21 cellular contexts compared by ENCODE assay signal in genomic region chr9:113763429-113763828, GRCh38.
DNase-seq lines count a peak whose midpoint lies in the region; ATAC-seq, FAIRE-seq and TF ChIP-seq lines count a peak whose summit lies in the region.
"Had no signal": no experiment of that assay in that cellular context is flagged by ENCODE, and none has a peak within 500 bp of the region (broad histone marks: within the 10 kb centered on the region; RNA-seq: fewer than 3 reads in every experiment).

No MANE protein-coding gene starts in this region.

- no peak for TF ChIP-seq POLR2A in HepG2 (IDR thresholded peaks at IDR 0.05; ENCODE audit: insufficient read depth in 1 of 2, low read depth in 2 of 2, low read length in 2 of 2)
- no peak for TF ChIP-seq POLR2A in right lobe of liver (IDR thresholded peaks at IDR 0.05)
- TF ChIP-seq POLR2A in K562 (conservative IDR thresholded peaks at IDR 0.05) = no peak

- intact Hi-C loops in HepG2 (cut with micrococcal nuclease; ENCODE audit: unreplicated experiment) = no loop called here
- intact Hi-C loops in right lobe of liver (cut with DNase I) = no loop called here
- intact Hi-C loops in K562 (cut with micrococcal nuclease) = no loop called here

- no peak for ATAC-seq in HepG2
- ATAC-seq in right lobe of liver = no peak
- ATAC-seq in K562 = no peak
- ATAC-seq: CD8-positive, alpha-beta T cell; GM12878 had no signal

- BruUV-seq in HepG2 (replicated peaks; lab: Mats Ljungman, UMichigan) (no TSS peak), K562 (replicated peaks; lab: Mats Ljungman, UMichigan) (no TSS peak)

- no peaks in the 10 kb centered on the region for H3K4me1 ChIP-seq in HepG2 (ENCODE audit: insufficient read depth, low read length)
- no peaks in the 10 kb centered on the region for H3K4me1 ChIP-seq in right lobe of liver
- no peaks in the 10 kb centered on the region for H3K4me1 ChIP-seq in K562 (replicated peaks in 1 of 2; ENCODE audit: control insufficient read depth in 2 of 2, insufficient read depth in 2 of 2, low read length in 2 of 2)
- H3K4me1 ChIP-seq: BLaER1 treated with 17β-estradiol and CSF1 and Interleukin-3, amounts not matched to agents 10 nM and 100 nM; Caco-2 had no signal

- H3K27ac ChIP-seq in HepG2 (ENCODE audit: extremely low read length, insufficient read depth, low read length) (no peak overlapping the region), right lobe of liver (no peak overlapping the region), K562 (ENCODE audit: extremely low read depth, low read depth, low read length) (no peak overlapping the region)
- H3K27ac ChIP-seq: 22Rv1; BLaER1 treated with 17β-estradiol and CSF1 and Interleukin-3, amounts not matched to agents 10 nM and 100 nM; C4-2B had no signal

- H3K79me2 ChIP-seq in HepG2 (ENCODE audit: insufficient read depth, low read length) (no peaks in the 10 kb centered on the region), K562 (ENCODE audit: control insufficient read depth, insufficient read depth, low read length) (no peaks in the 10 kb centered on the region)

- H2AFZ ChIP-seq in HepG2 (ENCODE audit: low read length) = no peak overlapping the region
- no peak overlapping the region for H2AFZ ChIP-seq in K562 (ENCODE audit: low read depth, low read length)

- no peaks in the 10 kb centered on the region for H3K9me1 ChIP-seq in K562 (ENCODE audit: control insufficient read depth, insufficient read depth, low read length)

- H4K20me1 ChIP-seq in HepG2 (ENCODE audit: insufficient read depth, low read length) = no peaks in the 10 kb centered on the region
- no peaks in the 10 kb centered on the region for H4K20me1 ChIP-seq in K562 (replicated peaks; ENCODE audit: control insufficient read depth, insufficient read depth, low read length)
- H4K20me1 ChIP-seq: BLaER1 treated with 17β-estradiol and CSF1 and Interleukin-3, amounts not matched to agents 10 nM and 100 nM had no signal

- H3K36me3 ChIP-seq in HepG2 (replicated peaks in 1 of 2; ENCODE audit: control insufficient read depth in 1 of 2, insufficient read depth in 2 of 2, low read length in 2 of 2) = no peaks in the 10 kb centered on the region
- H3K36me3 ChIP-seq in right lobe of liver = no peaks in the 10 kb centered on the region
- H3K36me3 ChIP-seq in K562 (ENCODE audit: control insufficient read depth, insufficient read depth, low read length) = no peaks in the 10 kb centered on the region
- H3K36me3 ChIP-seq: BLaER1 treated with 17β-estradiol and CSF1 and Interleukin-3, amounts not matched to agents 10 nM and 100 nM had no signal

- DNase-seq in HepG2 (ENCODE audit: low spot score) = no peak
- DNase-seq in right lobe of liver = no peak
- DNase-seq in K562 (ENCODE audit: extremely low read depth in 1 of 4, low spot score in 3 of 4) = no peak
- no peak for DNase-seq in NOMO-1 treated with dmso at 0.1 percent for 144 hours (lab: John Stamatoyannopoulos, UW; ENCODE audit: unreplicated experiment)
- no peak for DNase-seq in HK-2 (ENCODE audit: unreplicated experiment)
- DNase-seq in HUDEP-2 (lab: John Stamatoyannopoulos, UW; ENCODE audit: unreplicated experiment in 76 of 76) = no peak
- DNase-seq: AML-193; Caco-2; Calu3; CD4-positive, alpha-beta T cell; CD8-positive, alpha-beta T cell; DMS79 treated with DMSO at 0.1 percent for 48 hours; GDM1 had no signal

- no peak overlapping the region for H3K4me2 ChIP-seq in HepG2 (ENCODE audit: low read depth, low read length)
- H3K4me2 ChIP-seq in K562 (ENCODE audit: insufficient read depth, low read length) = no peak overlapping the region
- H3K4me2 ChIP-seq: BLaER1 treated with 17β-estradiol and CSF1 and Interleukin-3, amounts not matched to agents 10 nM and 100 nM had no signal

- POLR2A ChIA-PET in HepG2 (lab: Yijun Ruan, JAX) = no interaction called here
- POLR2A ChIA-PET in K562 (lab: Yijun Ruan, JAX) = no interaction called here

- H3K9ac ChIP-seq in HepG2 (ENCODE audit: insufficient read depth, low read depth, low read length) (no peak overlapping the region), K562 (ENCODE audit: insufficient read depth in 1 of 2, low read depth in 2 of 2, low read length in 2 of 2) (no peak overlapping the region)
- H3K9ac ChIP-seq: BLaER1 treated with 17β-estradiol and CSF1 and Interleukin-3, amounts not matched to agents 10 nM and 100 nM had no signal

- TF ChIP-seq CTCF in HepG2 (CRISPR knock-in tag; IDR thresholded peaks at IDR 0.05) (no peak), right lobe of liver (IDR thresholded peaks at IDR 0.05) (no peak), K562 (IDR thresholded peaks at IDR 0.05 in 2 of 3, conservative IDR thresholded peaks at IDR 0.05 in 1 of 3; ENCODE audit: insufficient read depth in 2 of 3, low read depth in 1 of 3, low read length in 3 of 3) (no peak)

- FAIRE-seq in HepG2 (lab: Jason Lieb, UNC) (no peak), G401.6 (lab: Jason Lieb, UNC) (peak; percentile 55), K562 (lab: Jason Lieb, UNC) (no peak)
- FAIRE-seq: D721Med, GM12878, GM12892, GM18507 had no signal

- CTCF ChIA-PET in HepG2 (lab: Yijun Ruan, JAX; ENCODE audit: low intra/inter-chr PET ratio, low total read pairs) = no interaction called here
- CTCF ChIA-PET in K562 (lab: Yijun Ruan, JAX; ENCODE audit: low intra/inter-chr PET ratio) = no interaction called here

- TF ChIP-seq RAD21 in HepG2 (CRISPR knock-in tag; IDR thresholded peaks at IDR 0.05) (no peak), K562 (CRISPR knock-in tag; conservative IDR thresholded peaks at IDR 0.05 in 1 of 2, IDR thresholded peaks at IDR 0.05 in 1 of 2) (no peak)

- H3K4me3 ChIP-seq in HepG2 (replicated peaks in 1 of 3; ENCODE audit: insufficient read depth in 1 of 3, low read depth in 2 of 3, low read length in 3 of 3) (no peak overlapping the region), right lobe of liver (no peak overlapping the region), K562 (no peak overlapping the region)
- H3K4me3 ChIP-seq: BLaER1 treated with 17β-estradiol and CSF1 and Interleukin-3, amounts not matched to agents 10 nM and 100 nM; GM12878 had no signal

- TF ChIP-seq EP300 in HepG2 (IDR thresholded peaks at IDR 0.05; ENCODE audit: low read depth in 2 of 2, low read length in 2 of 2) = no peak
- TF ChIP-seq EP300 in HepG2 (CRISPR knock-in tag; IDR thresholded peaks at IDR 0.05; ENCODE audit: borderline replicate concordance) = no peak
- TF ChIP-seq EP300 in K562 (IDR thresholded peaks at IDR 0.05; ENCODE audit: low read length) = no peak

- H3K27me3 ChIP-seq in HepG2 (ENCODE audit: control insufficient read depth in 1 of 2, insufficient read depth in 2 of 2, low read length in 2 of 2) (no peaks in the 10 kb centered on the region), right lobe of liver (no peaks in the 10 kb centered on the region), K562 (ENCODE audit: control insufficient read depth in 2 of 2, insufficient read depth in 2 of 2, low read length in 2 of 2) (no peaks in the 10 kb centered on the region)
- H3K27me3 ChIP-seq: BLaER1 treated with 17β-estradiol and CSF1 and Interleukin-3, amounts not matched to agents 10 nM and 100 nM had no signal

- in situ Hi-C loops in HepG2 (cut with HindIII; ENCODE audit: extremely low pct_ligation_motif_present, low pct_unique_long_range_greater_than_20kb) (no loop called here), K562 (cut with MboI) (no loop called here)

- H3K9me3 ChIP-seq in HepG2 (ENCODE audit: low read length) = peaks cover 8% of the 10 kb centered on the region; the same call in 1 of the 2 replicates
- no peaks in the 10 kb centered on the region for H3K9me3 ChIP-seq in right lobe of liver
- H3K9me3 ChIP-seq in K562 (replicated peaks; ENCODE audit: control insufficient read depth, insufficient read depth, low read depth, low read length) = no peaks in the 10 kb centered on the region

TF ChIP-seq in HepG2, 621 proteins besides CTCF, POLR2A, EP300 and RAD21 (continues in another document):
- TF ChIP-seq MAZ (IDR thresholded peaks at IDR 0.05; ENCODE audit: borderline replicate concordance, low read depth, low read length) (no peak), MAZ (CRISPR knock-in tag; IDR thresholded peaks at IDR 0.05; ENCODE audit: low read depth) (no peak), SNAPC5 (CRISPR knock-in tag; IDR thresholded peaks at IDR 0.05; ENCODE audit: borderline replicate concordance) (no peak), MNT (IDR thresholded peaks at IDR 0.05) (no peak)

TF ChIP-seq in K562, 482 proteins besides CTCF, POLR2A, EP300 and RAD21:
- TF ChIP-seq ZNF316 (IDR thresholded peaks at IDR 0.05) (peak; percentile 70), AFF4 (CRISPR knock-in tag; IDR thresholded peaks at IDR 0.05) (no peak), CREM (IDR thresholded peaks at IDR 0.05; ENCODE audit: low read depth) (no peak), C11orf30 (IDR thresholded peaks at IDR 0.05; ENCODE audit: low read depth) (peak; percentile 34; the same call in 1 of the 2 replicates), PCBP2 (IDR thresholded peaks at IDR 0.05; ENCODE audit: low read depth, low read length, poor library complexity, severe bottlenecking) (no peak)

Comparison
In these comparisons a context has a peak if more than half of its experiments do, and no peak if none do; other contexts are left out.
1. Of the 241 proteins assayed by ChIP-seq in both HepG2 and K562: peak only in HepG2: MAFF; only in K562: none; in both: none; in neither: 239; mixed calls (peak in some experiments, not most) for 1.